1 cellular context compared by ENCODE assay signal in genomic region chrX:17415242-17415815, GRCh38.
TF ChIP-seq lines count a peak whose summit lies in the region.

No MANE protein-coding gene starts in this region.

TF ChIP-seq in H1, 55 proteins besides CTCF, POLR2A, EP300 and RAD21 (continued from another document):
- TF ChIP-seq ATF3 (IDR thresholded peaks at IDR 0.05; ENCODE audit: insufficient read depth, low read depth, low read length), result no peak
- no peak for TF ChIP-seq JUND (IDR thresholded peaks at IDR 0.05; ENCODE audit: low read length)
- no peak for TF ChIP-seq ASH2L (IDR thresholded peaks at IDR 0.05; ENCODE audit: low read length)
- no peak for TF ChIP-seq HDAC6 (IDR thresholded peaks at IDR 0.05; ENCODE audit: low read depth, low read length)
- no peak for TF ChIP-seq CHD1 (IDR thresholded peaks at IDR 0.05; ENCODE audit: low read depth, low read length)
- no peak for TF ChIP-seq RBBP5 (IDR thresholded peaks at IDR 0.05; ENCODE audit: borderline replicate concordance, low read depth, low read length)
- TF ChIP-seq USF2 (IDR thresholded peaks at IDR 0.05; ENCODE audit: low read length), result no peak
- TF ChIP-seq SP4 (IDR thresholded peaks at IDR 0.05; ENCODE audit: low read length), result no peak
- TF ChIP-seq FOSL1 (IDR thresholded peaks at IDR 0.05; ENCODE audit: insufficient read depth, low read depth, low read length), result no peak
- no peak for TF ChIP-seq ATF2 (IDR thresholded peaks at IDR 0.05; ENCODE audit: low read length)
- TF ChIP-seq SP2 (IDR thresholded peaks at IDR 0.05; ENCODE audit: low read length), result no peak
- no peak for TF ChIP-seq POU5F1 (IDR thresholded peaks at IDR 0.05; ENCODE audit: low read depth, low read length)
- no peak for TF ChIP-seq SIRT6 (IDR thresholded peaks at IDR 0.05; ENCODE audit: low read length)
TF ChIP-seq in H1: peak in this region for 0.
